ENCODE assay signal across 8 cellular contexts in the genomic region with DNA sequence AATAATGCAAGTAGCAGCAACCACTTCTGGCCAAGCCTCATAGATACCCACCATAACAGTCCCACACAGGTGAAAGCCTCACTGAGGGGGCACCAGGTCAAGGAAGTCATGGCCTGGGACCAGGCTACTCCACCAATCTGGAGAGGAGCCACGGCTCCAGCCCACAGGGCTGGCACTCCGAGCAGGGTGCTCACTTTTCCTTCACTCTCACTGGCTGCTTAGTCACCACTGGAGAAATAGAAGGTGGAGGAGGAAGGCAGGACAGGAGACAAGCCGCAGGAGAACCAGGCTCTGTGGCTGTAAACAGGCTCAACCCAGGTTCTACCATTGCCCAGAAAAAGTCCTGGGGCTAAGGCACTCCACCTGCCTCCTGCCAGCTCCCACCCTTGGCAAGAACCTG. TPM values are rescaled to one million over a fixed set of nuclear protein-coding genes. Genes with fewer than 3 reads are reported as not detected.
A peak's percentile ranks its signal among the peaks of the same experiment; 100 is the strongest.
DNase-seq lines count a peak whose midpoint lies in the region; ATAC-seq and TF ChIP-seq lines count a peak whose summit lies in the region.

No MANE protein-coding gene starts in this region.

- H3K4me1 ChIP-seq in iPS-20b (ENCODE audit: insufficient read depth, low read length) (peaks cover 5% of the 10 kb centered on the region; the same call in 1 of the 2 replicates), thyroid gland (peaks cover 10 to 17% of the 10 kb centered on the region in 2 donors)

- H3K27me3 ChIP-seq in iPS-20b (ENCODE audit: insufficient read depth, low read length), result no peaks in the 10 kb centered on the region
- no peaks in the 10 kb centered on the region for H3K27me3 ChIP-seq in thyroid gland

- TF ChIP-seq POLR2A in thyroid gland (IDR thresholded peaks at IDR 0.05), result no peak
- no peak for TF ChIP-seq POLR2A in erythroblast (IDR thresholded peaks at IDR 0.05; ENCODE audit: low read length)

- intact Hi-C loops in thyroid gland (cut with DNase I), result no loop called here

- H3K9ac ChIP-seq in iPS-20b (ENCODE audit: low read depth, low read length), result peak overlapping the region; percentile 95; the same call in 1 of the 2 replicates

- peaks cover 29% of the 10 kb centered on the region for H3K4me1 Mint-ChIP-seq in activated T-cell treated with anti-CD3 and anti-CD28 coated beads, Interleukin-2, amount 50 U/mL, for 24 hours (ENCODE audit: low read depth)

- DNase-seq in activated T-cell treated with anti-CD3 and anti-CD28 coated beads, Interleukin-2, amount 50 U/mL, for 24 hours, result no peak
- DNase-seq in activated T-cell treated with anti-CD3 and anti-CD28 coated beads, Interleukin-2, amount 50 U/mL, for 1 hour, result no peak
- no peak for DNase-seq in activated naive CD4-positive, alpha-beta T cell treated with anti-CD3 and anti-CD28 coated beads, Interleukin-2, amount 50 U/mL, for 72 hours (ENCODE audit: low spot score in 2 of 2)
- no peak for DNase-seq in thyroid gland
- no peak for DNase-seq in erythroblast (lab: John Stamatoyannopoulos, UW)
- DNase-seq in ureter (ENCODE audit: low spot score), result no peak
- DNase-seq in NCI-H2171 (lab: John Stamatoyannopoulos, UW), result no peak

- H3K27me3 Mint-ChIP-seq in activated T-cell treated with anti-CD3 and anti-CD28 coated beads, Interleukin-2, amount 50 U/mL, for 24 hours, result no peaks in the 10 kb centered on the region

- no peak for ATAC-seq in activated naive CD4-positive, alpha-beta T cell treated with anti-CD3 and anti-CD28 coated beads, Interleukin-2, amount 50 U/mL, for 72 hours

- peak overlapping the region; percentile 93 for H3K27ac Mint-ChIP-seq in activated T-cell treated with anti-CD3 and anti-CD28 coated beads, Interleukin-2, amount 50 U/mL, for 24 hours
- peak overlapping the region; percentile 88 to 90 for H3K27ac Mint-ChIP-seq in activated naive CD4-positive, alpha-beta T cell treated with anti-CD3 and anti-CD28 coated beads, Interleukin-2, amount 50 U/mL, for 72 hours

- H3K9me3 Mint-ChIP-seq in activated T-cell treated with anti-CD3 and anti-CD28 coated beads, Interleukin-2, amount 50 U/mL, for 24 hours, result no peaks in the 10 kb centered on the region
- H3K9me3 Mint-ChIP-seq in activated naive CD4-positive, alpha-beta T cell treated with anti-CD3 and anti-CD28 coated beads, Interleukin-2, amount 50 U/mL, for 72 hours, result no peaks in the 10 kb centered on the region

- peak overlapping the region; percentile 92 for H3K4me3 ChIP-seq in iPS-20b (ENCODE audit: low read length)
- peak overlapping the region in 2 of 3 donors; percentile 96 for H3K4me3 ChIP-seq in thyroid gland (replicated peaks in 1 of 3)

- H3K27ac ChIP-seq in iPS-20b (ENCODE audit: low read length) (no peak overlapping the region), thyroid gland (peak overlapping the region in 2 of 3 donors; percentile 90 to 91)

- WGBS in thyroid gland, 2 donors, result 50 to 62% methylated on average over 2 to 3 of the region's 3 CpGs

- H3K36me3 ChIP-seq in iPS-20b (ENCODE audit: insufficient read depth, low read depth, low read length) (peaks cover 68% of the 10 kb centered on the region), thyroid gland (peaks cover 59 to 74% of the 10 kb centered on the region in 2 donors)

- no peak for TF ChIP-seq CTCF in thyroid gland (IDR thresholded peaks at IDR 0.05)

- H3K9me3 ChIP-seq in iPS-20b (ENCODE audit: insufficient read depth, low read depth, low read length) (no peaks in the 10 kb centered on the region), thyroid gland (no peaks in the 10 kb centered on the region)

- H3K36me3 Mint-ChIP-seq in activated T-cell treated with anti-CD3 and anti-CD28 coated beads, Interleukin-2, amount 50 U/mL, for 24 hours (ENCODE audit: low read depth), result peaks cover 52% of the 10 kb centered on the region
- H3K36me3 Mint-ChIP-seq in activated naive CD4-positive, alpha-beta T cell treated with anti-CD3 and anti-CD28 coated beads, Interleukin-2, amount 50 U/mL, for 72 hours, result peaks cover 6% of the 10 kb centered on the region in 2 donors

- peak overlapping the region; percentile 87 for H3K4me3 Mint-ChIP-seq in activated T-cell treated with anti-CD3 and anti-CD28 coated beads, Interleukin-2, amount 50 U/mL, for 24 hours

RNA-seq across cellular contexts. Expression of gene USP19, which starts 1.2 kb away (rescaled TPM):
- 10 to 100 TPM; 40.8 to 46.7 TPM for total RNA-seq in activated naive CD4-positive, alpha-beta T cell treated with anti-CD3 and anti-CD28 coated beads, Interleukin-2, amount 50 U/mL, for 72 hours
- 100 to 1,000 TPM in 1 of 4 donors, 10 to 100 TPM in 3; 72.3 to 104 (median 77.4) TPM for total RNA-seq in thyroid gland
- total RNA-seq in ureter, result 69.3 TPM

RNA-seq across cellular contexts. Expression of gene LAMB2, which starts 13.4 kb away (rescaled TPM):
- total RNA-seq in activated naive CD4-positive, alpha-beta T cell treated with anti-CD3 and anti-CD28 coated beads, Interleukin-2, amount 50 U/mL, for 72 hours, result 1 to 10 TPM in 1 of 2 donors, not detected in 1; 1.4 TPM
- total RNA-seq in thyroid gland (100 to 1,000 TPM; 452 to 573 (median 527) TPM), ureter (311 TPM)

RNA-seq across cellular contexts. Expression of gene QARS1, which starts 14.9 kb away (rescaled TPM):
- total RNA-seq in activated naive CD4-positive, alpha-beta T cell treated with anti-CD3 and anti-CD28 coated beads, Interleukin-2, amount 50 U/mL, for 72 hours, result 100 to 1,000 TPM; 268 to 378 TPM
- total RNA-seq in thyroid gland (100 to 1,000 TPM; 158 to 273 (median 251) TPM), ureter (355 TPM)

RNA-seq across cellular contexts. Expression of gene QRICH1, which starts 25.6 kb away (rescaled TPM):
- 100 to 1,000 TPM; 126 to 150 TPM for total RNA-seq in activated naive CD4-positive, alpha-beta T cell treated with anti-CD3 and anti-CD28 coated beads, Interleukin-2, amount 50 U/mL, for 72 hours
- total RNA-seq in thyroid gland (100 to 1,000 TPM in 2 of 4 donors, 10 to 100 TPM in 2; 79.8 to 342 (median 98.3) TPM), ureter (131 TPM)

RNA-seq across cellular contexts. Expression of gene CCDC71, which starts 46.7 kb away (rescaled TPM):
- 10 to 100 TPM; 10.2 to 20.3 TPM for total RNA-seq in activated naive CD4-positive, alpha-beta T cell treated with anti-CD3 and anti-CD28 coated beads, Interleukin-2, amount 50 U/mL, for 72 hours
- 10 to 100 TPM; 35.2 to 63.7 (median 58.5) TPM for total RNA-seq in thyroid gland
- total RNA-seq in ureter, result 32.1 TPM

Comparison
In these comparisons a context has a peak if more than half of its experiments do, and no peak if none do; other contexts are left out.
1. RNA of gene LAMB2, which starts 13.4 kb away (total RNA-seq): 452 to 573 TPM in thyroid gland and 311 TPM in ureter (single experiment); 1.4 TPM in activated naive CD4-positive, alpha-beta T cell treated with anti-CD3 and anti-CD28 coated beads, Interleukin-2, amount 50 U/mL, for 72 hours; every median in the first group is over 100 times any median in the second.